ENCODE assay signal across 8 cellular contexts in the genomic region with DNA sequence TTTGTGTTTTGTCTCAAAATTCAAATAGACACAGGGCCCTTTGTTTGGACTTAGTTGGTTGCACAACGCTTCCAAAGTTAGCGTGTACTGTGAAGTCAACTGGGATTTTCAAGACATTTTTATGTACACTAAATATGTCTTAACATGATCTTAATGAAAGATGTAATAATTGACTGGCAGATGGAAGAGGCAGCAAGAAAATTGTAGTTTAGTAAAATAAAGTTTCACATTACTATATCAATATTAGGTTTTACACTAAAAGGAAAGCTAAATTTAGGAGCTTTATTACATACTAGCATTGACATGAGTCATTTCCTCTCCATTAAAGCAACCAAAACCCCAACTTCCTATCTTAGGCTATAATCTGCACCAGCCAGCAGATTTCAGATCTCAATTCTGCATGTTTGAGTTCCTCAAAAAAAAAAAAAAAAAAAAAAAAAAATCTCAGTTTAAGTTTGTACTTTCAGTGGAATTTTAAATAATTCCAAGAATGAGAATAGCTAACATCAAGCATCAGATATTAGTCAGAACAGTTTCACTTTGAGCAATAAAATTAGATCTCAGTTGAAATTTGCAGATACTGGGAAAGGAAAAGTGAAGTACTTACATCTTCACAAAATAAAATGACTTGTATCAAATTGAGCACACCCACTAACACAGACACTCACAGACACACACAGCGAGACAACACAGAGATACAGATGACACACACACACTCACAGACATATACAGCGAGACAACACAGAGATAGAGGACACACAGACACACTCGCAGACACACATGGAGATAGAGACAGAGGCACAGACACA.
DNase-seq lines count a peak whose midpoint lies in the region; ATAC-seq and TF ChIP-seq lines count a peak whose summit lies in the region.

No MANE protein-coding gene starts in this region.

- peaks cover 14% of the 10 kb centered on the region for H3K4me1 ChIP-seq in psoas muscle

- no peaks in the 10 kb centered on the region for H3K27me3 ChIP-seq in psoas muscle (ENCODE audit: insufficient read depth in 3 of 3, low read length in 2 of 3)

- H3K9me3 ChIP-seq in psoas muscle, result no peaks in the 10 kb centered on the region

- H3K27ac ChIP-seq in psoas muscle, result peak overlapping the region; percentile 51

- ATAC-seq in GM18909 (IDR thresholded peaks at IDR 0.05; ENCODE audit: poor library complexity, unreplicated experiment), result peak; percentile 62
- peak; percentile 71 for ATAC-seq in HG03135 (IDR thresholded peaks at IDR 0.05; ENCODE audit: unreplicated experiment)
- ATAC-seq in esophagus mucosa, result peak; percentile 61
- ATAC-seq in psoas muscle, result peak in 3 of 4 donors; percentile 10 to 57 (median 53)

- no peaks in the 10 kb centered on the region for H3K36me3 ChIP-seq in psoas muscle (ENCODE audit: insufficient read depth in 1 of 2, low read depth in 1 of 2)

- TF ChIP-seq CTCF in AG09319 (IDR thresholded peaks at IDR 0.05; ENCODE audit: low read depth, low read length) (no peak), psoas muscle (IDR thresholded peaks at IDR 0.05) (no peak)

- DNase-seq in AG09319 (ENCODE audit: extremely low read depth, low read depth), result peak; percentile 73
- DNase-seq in SKM-1 (lab: John Stamatoyannopoulos, UW; ENCODE audit: unreplicated experiment), result peak; percentile 29
- no peak for DNase-seq in psoas muscle
- DNase-seq in 8988T, result no peak
- no peak for DNase-seq in NCI-H1694 (lab: John Stamatoyannopoulos, UW)

- peak overlapping the region; percentile 14 for H3K4me3 ChIP-seq in psoas muscle

- WGBS in psoas muscle, 3 donors, result 68 to 77% (median 71%) methylated on average over 5 of the region's 5 CpGs

- intact Hi-C loops in psoas muscle (cut with DNase I), result no loop called here

Comparison
In these comparisons a context has a peak if more than half of its experiments do, and no peak if none do; other contexts are left out.
1. DNase-seq: peak in AG09319 (single experiment) and SKM-1 (single experiment); none in psoas muscle (0 of 2), 8988T (single experiment) and NCI-H1694 (single experiment).
2. Peak in every context shown above with its lines, with median percentiles within 50 percentile points of each other: ATAC-seq.